ENCODE assay signal across 8 cellular contexts in genomic region chr6:118652051-118652699, GRCh38. TPM values are rescaled to one million over a fixed set of nuclear protein-coding genes. Genes with fewer than 3 reads are reported as not detected.
A peak's percentile ranks its signal among the peaks of the same experiment; 100 is the strongest.
DNase-seq lines count a peak whose midpoint lies in the region; ATAC-seq and TF ChIP-seq lines count a peak whose summit lies in the region.

No MANE protein-coding gene starts in this region.

- ATAC-seq in T-cell (replicated peaks in 1 of 4) (no peak), HG03342 (IDR thresholded peaks at IDR 0.05; ENCODE audit: unreplicated experiment) (no peak)
- no peak for ATAC-seq in activated CD4-positive, CD25-positive, alpha-beta regulatory T cell treated with anti-CD3 and anti-CD28 coated beads, Interleukin-2, amount 50 U/mL, for 24 hours

- H3K4me1 Mint-ChIP-seq in T-cell, result peaks cover 51 to 61% (median 60%) of the 10 kb centered on the region in 3 donors

- peak overlapping the region; percentile 85 for H3K4me2 ChIP-seq in smooth muscle cell

- H3K9me3 ChIP-seq in smooth muscle cell (replicated peaks; ENCODE audit: low read depth), result no peaks in the 10 kb centered on the region

- H3K27ac ChIP-seq in smooth muscle cell (ENCODE audit: low read depth), result no peak overlapping the region

- peak; percentile 36 for DNase-seq in DMS 273 (lab: John Stamatoyannopoulos, UW; ENCODE audit: unreplicated experiment)
- DNase-seq in DMS 273 treated with DMSO at 0.1 percent for 48 hours (lab: John Stamatoyannopoulos, UW), result no peak
- no peak for DNase-seq in T-cell
- peak; percentile 15 for DNase-seq in germinal center (ENCODE audit: low spot score)
- DNase-seq in smooth muscle cell (lab: John Stamatoyannopoulos, UW; ENCODE audit: unreplicated experiment), result no peak
- no peak for DNase-seq in NCI-H1092 treated with DMSO at 0.1 percent for 48 hours (lab: John Stamatoyannopoulos, UW)

- H3K79me2 ChIP-seq in smooth muscle cell (ENCODE audit: low read depth), result peaks cover 36% of the 10 kb centered on the region

- peaks cover 14% of the 10 kb centered on the region for H3K4me1 ChIP-seq in smooth muscle cell (ENCODE audit: low read depth)

- H3K36me3 Mint-ChIP-seq in T-cell, result no peaks in the 10 kb centered on the region

- no peak overlapping the region for H3K9ac ChIP-seq in smooth muscle cell (ENCODE audit: low read depth)

- H3K27me3 ChIP-seq in smooth muscle cell (ENCODE audit: low read depth), result no peaks in the 10 kb centered on the region

- H3F3A ChIP-seq in smooth muscle cell (ENCODE audit: low read depth), result no peaks in the 10 kb centered on the region

- H3K27me3 Mint-ChIP-seq in T-cell, result no peaks in the 10 kb centered on the region

- no peak for TF ChIP-seq CTCF in smooth muscle cell (IDR thresholded peaks at IDR 0.05; ENCODE audit: borderline replicate concordance, insufficient read depth, poor library complexity, severe bottlenecking)

- 43% methylated on average over 20 of the region's 20 CpGs for WGBS in smooth muscle cell (ENCODE audit: low lambda C conversion rate)

- H2AFZ ChIP-seq in smooth muscle cell (ENCODE audit: low read depth), result peak overlapping the region; percentile 92

- peak overlapping the region; percentile 87 to 92 for H3K27ac Mint-ChIP-seq in T-cell

- no peaks in the 10 kb centered on the region for H3K36me3 ChIP-seq in smooth muscle cell (ENCODE audit: low read depth)

- no peaks in the 10 kb centered on the region for H3K9me3 Mint-ChIP-seq in T-cell

- POLR2A ChIA-PET in T-cell (lab: Charles Lee), result interaction anchor here (0.6 to 1.1 kb wide), 13 partner anchors 8 to 243 kb away, joined by 3 to 5 read pairs (median 4); no protein-coding TSS in a partner anchor

- H3K4me3 ChIP-seq in smooth muscle cell, result peak overlapping the region; percentile 96

- H3K4me3 Mint-ChIP-seq in T-cell, result peak overlapping the region; percentile 78 to 92 (median 90)

- CTCF ChIA-PET in T-cell (lab: Charles Lee), result interaction anchor here (0.6 to 1.7 kb wide), 13 partner anchors 9 to 261 kb away, joined by 3 to 13 read pairs (median 3); no protein-coding TSS in a partner anchor

- H4K20me1 ChIP-seq in smooth muscle cell (ENCODE audit: low read depth), result peaks cover 9% of the 10 kb centered on the region

RNA-seq across cellular contexts. Expression of gene CEP85L, which starts 0.8 kb away (rescaled TPM):
- total RNA-seq in T-cell, result 100 to 1,000 TPM in 1 of 5 donors, 10 to 100 TPM in 4; 49.7 to 101 (median 53.5) TPM
- 65.6 and 66.4 TPM in 2 replicates for total RNA-seq in smooth muscle cell
- polyA plus RNA-seq in smooth muscle cell, result 36.5 and 49.3 TPM in 2 replicates

Comparison
In these comparisons a context has a peak if more than half of its experiments do, and no peak if none do; other contexts are left out.
1. DNase-seq: peak in DMS 273 (single experiment) and germinal center (single experiment); none in DMS 273 treated with DMSO at 0.1 percent for 48 hours (single experiment), T-cell (0 of 34), smooth muscle cell (single experiment) and NCI-H1092 treated with DMSO at 0.1 percent for 48 hours (single experiment).